17 cellular contexts compared by ENCODE assay signal in genomic region chr13:27926644-27927434, GRCh38. TPM values are rescaled to one million over a fixed set of nuclear protein-coding genes. Genes with fewer than 3 reads are reported as not detected.
DNase-seq lines count a peak whose midpoint lies in the region; ATAC-seq lines count a peak whose summit lies in the region.
"Had no signal": no experiment of that assay in that cellular context is flagged by ENCODE, and none has a peak within 500 bp of the region (broad histone marks: within the 10 kb centered on the region; RNA-seq: fewer than 3 reads in every experiment).

No MANE protein-coding gene starts in this region.

- CTCF ChIA-PET in activated naive CD4-positive, alpha-beta T cell treated with anti-CD3 and anti-CD28 coated beads, Interleukin-2, amount 10 ng/mL, durations not matched to agents 7 days and 5 days (lab: Charles Lee), result no interaction called here
- CTCF ChIA-PET in activated CD8-positive, alpha-beta T cell treated with anti-CD3 and anti-CD28 coated beads, Interleukin-2, amount 10 ng/mL, durations not matched to agents 7 days and 5 days (lab: Charles Lee), result interaction anchor here (1.3 to 3.1 kb wide), 2 partner anchors 28 to 57 kb away, joined by 4 to 13 read pairs; no protein-coding TSS in a partner anchor

- DNase-seq in activated naive CD4-positive, alpha-beta T cell treated with anti-CD3 and anti-CD28 coated beads, Interleukin-2, amount 10 ng/mL, durations not matched to agents 7 days and 5 days, result no peak
- no peak for DNase-seq in activated naive CD4-positive, alpha-beta T cell treated with anti-CD3 and anti-CD28 coated beads, Interleukin-2, amount 50 U/mL, for 72 hours (ENCODE audit: low spot score in 2 of 2)
- no peak for DNase-seq in activated CD8-positive, alpha-beta T cell treated with anti-CD3 and anti-CD28 coated beads, Interleukin-2, amount 10 ng/mL, durations not matched to agents 7 days and 5 days
- DNase-seq in islet precursor cell, result peak; percentile 54
- DNase-seq in stimulated activated naive CD8-positive, alpha-beta T cell treated with anti-CD3 and anti-CD28 coated beads, Interleukin-15, amount 100 ng/mL, for 72 hours, result no peak
- no peak for DNase-seq in SK-N-DZ (ENCODE audit: low spot score)
- DNase-seq: activated CD8-positive, alpha-beta memory T cell treated with anti-CD3 and anti-CD28 coated beads, Interleukin-2, amount 50 U/mL, for 4 hours; HCEC 1CT; KG1; NCI-H1436; NCI-H446 treated with DMSO at 0.1 percent for 48 hours; occipital lobe had no signal

- peaks cover 99% of the 10 kb centered on the region for H3K27me3 Mint-ChIP-seq in activated naive CD4-positive, alpha-beta T cell treated with anti-CD3 and anti-CD28 coated beads, Interleukin-2, amount 10 ng/mL, durations not matched to agents 7 days and 5 days
- peaks cover 88% of the 10 kb centered on the region for H3K27me3 Mint-ChIP-seq in activated CD8-positive, alpha-beta T cell treated with anti-CD3 and anti-CD28 coated beads, Interleukin-2, amount 10 ng/mL, durations not matched to agents 7 days and 5 days (ENCODE audit: low read depth)
- peaks cover 99% of the 10 kb centered on the region for H3K27me3 Mint-ChIP-seq in stimulated activated naive CD8-positive, alpha-beta T cell treated with anti-CD3 and anti-CD28 coated beads, Interleukin-15, amount 100 ng/mL, for 72 hours

- peak overlapping the region; percentile 72 for H3K27ac Mint-ChIP-seq in activated naive CD4-positive, alpha-beta T cell treated with anti-CD3 and anti-CD28 coated beads, Interleukin-2, amount 10 ng/mL, durations not matched to agents 7 days and 5 days
- H3K27ac Mint-ChIP-seq in activated naive CD4-positive, alpha-beta T cell treated with anti-CD3 and anti-CD28 coated beads, Interleukin-2, amount 50 U/mL, for 72 hours, result peak overlapping the region in 1 of 2 donors; percentile 87
- peak overlapping the region; percentile 34 for H3K27ac Mint-ChIP-seq in activated CD8-positive, alpha-beta T cell treated with anti-CD3 and anti-CD28 coated beads, Interleukin-2, amount 10 ng/mL, durations not matched to agents 7 days and 5 days
- no peak overlapping the region for H3K27ac Mint-ChIP-seq in stimulated activated naive CD8-positive, alpha-beta T cell treated with anti-CD3 and anti-CD28 coated beads, Interleukin-15, amount 100 ng/mL, for 72 hours
- H3K27ac Mint-ChIP-seq: dendritic cell treated with granulocyte-macrophage colony-stimulating factor and Interleukin-4, amounts not matched to agents 40 ng/mL and 50 ng/mL, for 4 days had no signal

- H3K9me3 Mint-ChIP-seq in activated naive CD4-positive, alpha-beta T cell treated with anti-CD3 and anti-CD28 coated beads, Interleukin-2, amount 10 ng/mL, durations not matched to agents 7 days and 5 days, result no peaks in the 10 kb centered on the region
- no peaks in the 10 kb centered on the region for H3K9me3 Mint-ChIP-seq in activated naive CD4-positive, alpha-beta T cell treated with anti-CD3 and anti-CD28 coated beads, Interleukin-2, amount 50 U/mL, for 72 hours
- H3K9me3 Mint-ChIP-seq in activated CD8-positive, alpha-beta T cell treated with anti-CD3 and anti-CD28 coated beads, Interleukin-2, amount 10 ng/mL, durations not matched to agents 7 days and 5 days (ENCODE audit: insufficient read depth), result no peaks in the 10 kb centered on the region
- H3K9me3 Mint-ChIP-seq in stimulated activated naive CD8-positive, alpha-beta T cell treated with anti-CD3 and anti-CD28 coated beads, Interleukin-15, amount 100 ng/mL, for 72 hours, result no peaks in the 10 kb centered on the region
- H3K9me3 Mint-ChIP-seq: dendritic cell treated with granulocyte-macrophage colony-stimulating factor and Interleukin-4, amounts not matched to agents 40 ng/mL and 50 ng/mL, for 4 days had no signal

- peaks cover 6% of the 10 kb centered on the region for H3K4me1 Mint-ChIP-seq in activated naive CD4-positive, alpha-beta T cell treated with anti-CD3 and anti-CD28 coated beads, Interleukin-2, amount 10 ng/mL, durations not matched to agents 7 days and 5 days
- H3K4me1 Mint-ChIP-seq in activated CD8-positive, alpha-beta T cell treated with anti-CD3 and anti-CD28 coated beads, Interleukin-2, amount 10 ng/mL, durations not matched to agents 7 days and 5 days (ENCODE audit: low read depth), result peaks cover 13% of the 10 kb centered on the region
- peaks cover 58% of the 10 kb centered on the region for H3K4me1 Mint-ChIP-seq in stimulated activated naive CD8-positive, alpha-beta T cell treated with anti-CD3 and anti-CD28 coated beads, Interleukin-15, amount 100 ng/mL, for 72 hours

- ATAC-seq in activated naive CD4-positive, alpha-beta T cell treated with anti-CD3 and anti-CD28 coated beads, Interleukin-2, amount 50 U/mL, for 72 hours, result no peak
- no peak for ATAC-seq in activated CD8-positive, alpha-beta T cell treated with anti-CD3 and anti-CD28 coated beads, Interleukin-2, amount 10 ng/mL, durations not matched to agents 7 days and 5 days
- ATAC-seq in stimulated activated naive CD8-positive, alpha-beta T cell treated with anti-CD3 and anti-CD28 coated beads, Interleukin-15, amount 100 ng/mL, for 72 hours, result no peak
- ATAC-seq in GM19467 (IDR thresholded peaks at IDR 0.05; ENCODE audit: unreplicated experiment) (no peak), HG02610 (IDR thresholded peaks at IDR 0.05; ENCODE audit: unreplicated experiment) (no peak)

- H3K4me3 Mint-ChIP-seq in activated naive CD4-positive, alpha-beta T cell treated with anti-CD3 and anti-CD28 coated beads, Interleukin-2, amount 10 ng/mL, durations not matched to agents 7 days and 5 days, result no peak overlapping the region
- peak overlapping the region; percentile 8 for H3K4me3 Mint-ChIP-seq in activated CD8-positive, alpha-beta T cell treated with anti-CD3 and anti-CD28 coated beads, Interleukin-2, amount 10 ng/mL, durations not matched to agents 7 days and 5 days
- H3K4me3 Mint-ChIP-seq in stimulated activated naive CD8-positive, alpha-beta T cell treated with anti-CD3 and anti-CD28 coated beads, Interleukin-15, amount 100 ng/mL, for 72 hours, result peak overlapping the region; percentile 62 to 68
- H3K4me3 Mint-ChIP-seq: dendritic cell treated with granulocyte-macrophage colony-stimulating factor and Interleukin-4, amounts not matched to agents 40 ng/mL and 50 ng/mL, for 4 days had no signal

- POLR2A ChIA-PET in activated CD8-positive, alpha-beta T cell treated with anti-CD3 and anti-CD28 coated beads, Interleukin-2, amount 10 ng/mL, durations not matched to agents 7 days and 5 days (lab: Charles Lee), result no interaction called here

- peaks cover 1% of the 10 kb centered on the region for H3K36me3 Mint-ChIP-seq in activated naive CD4-positive, alpha-beta T cell treated with anti-CD3 and anti-CD28 coated beads, Interleukin-2, amount 10 ng/mL, durations not matched to agents 7 days and 5 days
- peaks cover 7 to 24% of the 10 kb centered on the region in 2 donors for H3K36me3 Mint-ChIP-seq in activated naive CD4-positive, alpha-beta T cell treated with anti-CD3 and anti-CD28 coated beads, Interleukin-2, amount 50 U/mL, for 72 hours
- peaks cover 7% of the 10 kb centered on the region for H3K36me3 Mint-ChIP-seq in activated CD8-positive, alpha-beta T cell treated with anti-CD3 and anti-CD28 coated beads, Interleukin-2, amount 10 ng/mL, durations not matched to agents 7 days and 5 days (ENCODE audit: low read depth)

RNA-seq across cellular contexts. Expression of gene PDX1, which starts 7.0 kb away (rescaled TPM):
- total RNA-seq in activated naive CD4-positive, alpha-beta T cell treated with anti-CD3 and anti-CD28 coated beads, Interleukin-2, amount 50 U/mL, for 72 hours, result not detected
- total RNA-seq in activated CD8-positive, alpha-beta T cell treated with anti-CD3 and anti-CD28 coated beads, Interleukin-2, amount 10 ng/mL, durations not matched to agents 7 days and 5 days, result not detected
- not detected in 2 replicates for polyA plus RNA-seq in SK-N-DZ (2014; cell fraction: cytosol; rRNA removed)
- polyA plus RNA-seq in SK-N-DZ (2014; cell fraction: nucleus; rRNA removed), result not detected in 2 replicates
- total RNA-seq: lung microvascular endothelial cell, occipital lobe, SK-MEL-5 had no signal

RNA-seq across cellular contexts. Expression of gene CDX2, which starts 42.3 kb away (rescaled TPM):
- not detected for total RNA-seq in activated naive CD4-positive, alpha-beta T cell treated with anti-CD3 and anti-CD28 coated beads, Interleukin-2, amount 50 U/mL, for 72 hours
- total RNA-seq in activated CD8-positive, alpha-beta T cell treated with anti-CD3 and anti-CD28 coated beads, Interleukin-2, amount 10 ng/mL, durations not matched to agents 7 days and 5 days, result not detected
- polyA plus RNA-seq in SK-N-DZ (2014; cell fraction: cytosol; rRNA removed), result not detected in 2 replicates
- not detected in 2 replicates for polyA plus RNA-seq in SK-N-DZ (2014; cell fraction: nucleus; rRNA removed)
- total RNA-seq: lung microvascular endothelial cell, occipital lobe had no signal

Comparison
In these comparisons a context has a peak if more than half of its experiments do, and no peak if none do; other contexts are left out.
1. H3K27ac Mint-ChIP-seq: peak in activated naive CD4-positive, alpha-beta T cell treated with anti-CD3 and anti-CD28 coated beads, Interleukin-2, amount 10 ng/mL, durations not matched to agents 7 days and 5 days (single experiment) and activated CD8-positive, alpha-beta T cell treated with anti-CD3 and anti-CD28 coated beads, Interleukin-2, amount 10 ng/mL, durations not matched to agents 7 days and 5 days (single experiment); none in stimulated activated naive CD8-positive, alpha-beta T cell treated with anti-CD3 and anti-CD28 coated beads, Interleukin-15, amount 100 ng/mL, for 72 hours (0 of 2).